38 cellular contexts compared by ENCODE assay signal in genomic region chrX:3659761-3660160, GRCh38. TPM values are rescaled to one million over a fixed set of nuclear protein-coding genes. Genes with fewer than 3 reads are reported as not detected.
A peak's percentile ranks its signal among the peaks of the same experiment; 100 is the strongest.
DNase-seq lines count a peak whose midpoint lies in the region; ATAC-seq and TF ChIP-seq lines count a peak whose summit lies in the region.
"Had no signal": no experiment of that assay in that cellular context is flagged by ENCODE, and none has a peak within 500 bp of the region (broad histone marks: within the 10 kb centered on the region; RNA-seq: fewer than 3 reads in every experiment).

No MANE protein-coding gene starts in this region.

- TF ChIP-seq CTCF in fibroblast of villous mesenchyme (IDR thresholded peaks at IDR 0.05; ENCODE audit: insufficient read depth, low read depth, low read length): no peak

- H3K36me3 Mint-ChIP-seq in activated T-cell treated with anti-CD3 and anti-CD28 coated beads, Interleukin-2, amount 50 U/mL, for 72 hours (ENCODE audit: insufficient read depth in 2 of 2): peaks cover 6 to 9% of the 10 kb centered on the region in 2 donors
- peaks cover 47% of the 10 kb centered on the region for H3K36me3 Mint-ChIP-seq in activated T-cell treated with anti-CD3 and anti-CD28 coated beads, Interleukin-2, amount 50 U/mL, for 24 hours (ENCODE audit: low read depth)
- H3K36me3 Mint-ChIP-seq in stimulated activated effector memory CD8-positive, alpha-beta T cell treated with anti-CD3 and anti-CD28 coated beads, Interleukin-12 subunit alpha, Interleukin-12 subunit beta, amount 100 ng/mL, for 72 hours: peaks cover 65% of the 10 kb centered on the region

- no peak for DNase-seq in activated T-cell treated with anti-CD3 and anti-CD28 coated beads, Interleukin-2, amount 50 U/mL, for 72 hours
- DNase-seq in activated T-cell treated with anti-CD3 and anti-CD28 coated beads, Interleukin-2, amount 50 U/mL, for 24 hours: no peak
- DNase-seq in astrocyte of the hippocampus (ENCODE audit: low read depth, low spot score) (peak; percentile 40), fibroblast of villous mesenchyme (ENCODE audit: low read depth) (peak; percentile 14), DMS79 treated with DMSO at 0.1 percent for 48 hours (lab: John Stamatoyannopoulos, UW) (no peak), substantia nigra (lab: John Stamatoyannopoulos, UW) (no peak)
- no peak for DNase-seq in stimulated activated effector memory CD8-positive, alpha-beta T cell treated with anti-CD3 and anti-CD28 coated beads, Interleukin-12 subunit alpha, Interleukin-12 subunit beta, amount 100 ng/mL, for 72 hours (ENCODE audit: low spot score in 2 of 2)
- DNase-seq: 8988T; activated CD4-positive, alpha-beta T cell treated with anti-CD3 and anti-CD28 coated beads for 36 hours; activated CD8-positive, alpha-beta memory T cell treated with anti-CD3 and anti-CD28 coated beads, Interleukin-2, amount 50 U/mL, for 48 hours; activated CD8-positive, alpha-beta T cell treated with anti-CD3 and anti-CD28 coated beads for 36 hours; activated naive CD4-positive, alpha-beta T cell treated with anti-CD3 and anti-CD28 coated beads, Interleukin-2, amount 50 U/mL, for 16 hours; anterior cingulate cortex; caudate nucleus; DMS79; erythroblast; H7; Kasumi-1; mammary epithelial cell; MV-4-11; NCI-H146; NCI-H2107; NCI-H446; NCI-H748 treated with DMSO at 0.1 percent for 48 hours; SHP77 treated with DMSO at 0.1 percent for 48 hours; stimulated activated naive CD4-positive, alpha-beta T cell treated with Interleukin-2 at 50 U/mL for 16 hours; SW 1271 had no signal

- peak overlapping the region; percentile 58 for H3K27ac Mint-ChIP-seq in activated T-cell treated with anti-CD3 and anti-CD28 coated beads, Interleukin-2, amount 50 U/mL, for 72 hours
- no peak overlapping the region for H3K27ac Mint-ChIP-seq in activated T-cell treated with anti-CD3 and anti-CD28 coated beads, Interleukin-2, amount 50 U/mL, for 24 hours
- H3K27ac Mint-ChIP-seq in stimulated activated effector memory CD8-positive, alpha-beta T cell treated with anti-CD3 and anti-CD28 coated beads, Interleukin-12 subunit alpha, Interleukin-12 subunit beta, amount 100 ng/mL, for 72 hours: peak overlapping the region; percentile 54
- H3K27ac Mint-ChIP-seq: activated CD4-positive, alpha-beta T cell treated with anti-CD3 and anti-CD28 coated beads for 36 hours; activated CD8-positive, alpha-beta T cell treated with anti-CD3 and anti-CD28 coated beads for 36 hours; neural progenitor cell had no signal

- no peak overlapping the region for H3K4me3 ChIP-seq in fibroblast of villous mesenchyme (ENCODE audit: low read depth, low read length)
- H3K4me3 ChIP-seq: gastroesophageal sphincter, GM12878, neural progenitor cell, right atrium auricular region, smooth muscle cell had no signal

- H3K27ac ChIP-seq in substantia nigra (ENCODE audit: low read depth, low read length, poor library complexity, severe bottlenecking): no peak overlapping the region
- H3K27ac ChIP-seq: gastroesophageal sphincter, neural progenitor cell, parathyroid adenoma, right atrium auricular region had no signal

- no peaks in the 10 kb centered on the region for H3K9me3 Mint-ChIP-seq in activated T-cell treated with anti-CD3 and anti-CD28 coated beads, Interleukin-2, amount 50 U/mL, for 72 hours
- no peaks in the 10 kb centered on the region for H3K9me3 Mint-ChIP-seq in activated T-cell treated with anti-CD3 and anti-CD28 coated beads, Interleukin-2, amount 50 U/mL, for 24 hours
- H3K9me3 Mint-ChIP-seq in stimulated activated effector memory CD8-positive, alpha-beta T cell treated with anti-CD3 and anti-CD28 coated beads, Interleukin-12 subunit alpha, Interleukin-12 subunit beta, amount 100 ng/mL, for 72 hours: no peaks in the 10 kb centered on the region
- H3K9me3 Mint-ChIP-seq: activated CD8-positive, alpha-beta T cell treated with anti-CD3 and anti-CD28 coated beads for 36 hours; activated T-helper 17 cell treated with anti-CD3 and anti-CD28 coated beads, Interleukin-2, amount 50 U/mL, for 72 hours; CD14-positive monocyte; dendritic cell treated with granulocyte-macrophage colony-stimulating factor and Interleukin-4, amounts not matched to agents 40 ng/mL and 50 ng/mL, for 4 days; neural progenitor cell had no signal

- ATAC-seq in activated T-cell treated with anti-CD3 and anti-CD28 coated beads, Interleukin-2, amount 50 U/mL, for 72 hours (replicated peaks in 1 of 2): no peak
- ATAC-seq in stimulated activated effector memory CD8-positive, alpha-beta T cell treated with anti-CD3 and anti-CD28 coated beads, Interleukin-12 subunit alpha, Interleukin-12 subunit beta, amount 100 ng/mL, for 72 hours: no peak
- no peak for ATAC-seq in HG03565 (IDR thresholded peaks at IDR 0.05; ENCODE audit: unreplicated experiment)
- ATAC-seq: activated CD4-positive, alpha-beta T cell treated with anti-CD3 and anti-CD28 coated beads for 36 hours; activated CD8-positive, alpha-beta T cell treated with anti-CD3 and anti-CD28 coated beads for 36 hours; activated T-helper 17 cell treated with anti-CD3 and anti-CD28 coated beads, Interleukin-2, amount 50 U/mL, for 72 hours; gastroesophageal sphincter; GM12878; HepG2 had no signal

- H3K27me3 Mint-ChIP-seq in activated T-cell treated with anti-CD3 and anti-CD28 coated beads, Interleukin-2, amount 50 U/mL, for 72 hours (ENCODE audit: low read depth): no peaks in the 10 kb centered on the region
- no peaks in the 10 kb centered on the region for H3K27me3 Mint-ChIP-seq in activated T-cell treated with anti-CD3 and anti-CD28 coated beads, Interleukin-2, amount 50 U/mL, for 24 hours
- H3K27me3 Mint-ChIP-seq: activated CD4-positive, alpha-beta T cell treated with anti-CD3 and anti-CD28 coated beads for 36 hours; activated CD8-positive, alpha-beta T cell treated with anti-CD3 and anti-CD28 coated beads for 36 hours; activated T-helper 17 cell treated with anti-CD3 and anti-CD28 coated beads, Interleukin-2, amount 50 U/mL, for 72 hours; dendritic cell treated with granulocyte-macrophage colony-stimulating factor and Interleukin-4, amounts not matched to agents 40 ng/mL and 50 ng/mL, for 4 days had no signal

- no peaks in the 10 kb centered on the region for H3K4me1 Mint-ChIP-seq in activated T-cell treated with anti-CD3 and anti-CD28 coated beads, Interleukin-2, amount 50 U/mL, for 72 hours (ENCODE audit: low read depth)
- H3K4me1 Mint-ChIP-seq in activated T-cell treated with anti-CD3 and anti-CD28 coated beads, Interleukin-2, amount 50 U/mL, for 24 hours (ENCODE audit: low read depth): peaks cover 6% of the 10 kb centered on the region
- H3K4me1 Mint-ChIP-seq in stimulated activated effector memory CD8-positive, alpha-beta T cell treated with anti-CD3 and anti-CD28 coated beads, Interleukin-12 subunit alpha, Interleukin-12 subunit beta, amount 100 ng/mL, for 72 hours: peaks cover 5% of the 10 kb centered on the region
- H3K4me1 Mint-ChIP-seq: activated CD4-positive, alpha-beta T cell treated with anti-CD3 and anti-CD28 coated beads for 36 hours had no signal

- no peak overlapping the region for H3K4me3 Mint-ChIP-seq in activated T-cell treated with anti-CD3 and anti-CD28 coated beads, Interleukin-2, amount 50 U/mL, for 72 hours
- H3K4me3 Mint-ChIP-seq in activated T-cell treated with anti-CD3 and anti-CD28 coated beads, Interleukin-2, amount 50 U/mL, for 24 hours: no peak overlapping the region
- H3K4me3 Mint-ChIP-seq in stimulated activated effector memory CD8-positive, alpha-beta T cell treated with anti-CD3 and anti-CD28 coated beads, Interleukin-12 subunit alpha, Interleukin-12 subunit beta, amount 100 ng/mL, for 72 hours: no peak overlapping the region
- H3K4me3 Mint-ChIP-seq: activated CD4-positive, alpha-beta T cell treated with anti-CD3 and anti-CD28 coated beads for 36 hours; activated CD8-positive, alpha-beta T cell treated with anti-CD3 and anti-CD28 coated beads for 36 hours; activated T-helper 17 cell treated with anti-CD3 and anti-CD28 coated beads, Interleukin-2, amount 50 U/mL, for 72 hours; CD14-positive monocyte; dendritic cell treated with granulocyte-macrophage colony-stimulating factor and Interleukin-4, amounts not matched to agents 40 ng/mL and 50 ng/mL, for 4 days; neural progenitor cell had no signal

RNA-seq across cellular contexts. Expression of gene PRKX, which starts 53.7 kb away (rescaled TPM):
- 10 to 100 TPM; 80.6 to 98.5 TPM for total RNA-seq in activated T-cell treated with anti-CD3 and anti-CD28 coated beads, Interleukin-2, amount 50 U/mL, for 72 hours
- 7.1 and 14.7 TPM in 2 replicates for total RNA-seq in fibroblast of villous mesenchyme

Comparison
In these comparisons a context has a peak if more than half of its experiments do, and no peak if none do; other contexts are left out.
1. DNase-seq: peak in astrocyte of the hippocampus (single experiment) and fibroblast of villous mesenchyme (single experiment); none in activated T-cell treated with anti-CD3 and anti-CD28 coated beads, Interleukin-2, amount 50 U/mL, for 72 hours (0 of 2), activated T-cell treated with anti-CD3 and anti-CD28 coated beads, Interleukin-2, amount 50 U/mL, for 24 hours (single experiment), stimulated activated effector memory CD8-positive, alpha-beta T cell treated with anti-CD3 and anti-CD28 coated beads, Interleukin-12 subunit alpha, Interleukin-12 subunit beta, amount 100 ng/mL, for 72 hours (0 of 2), DMS79 treated with DMSO at 0.1 percent for 48 hours (single experiment) and substantia nigra (0 of 49).